In the genomic region with DNA sequence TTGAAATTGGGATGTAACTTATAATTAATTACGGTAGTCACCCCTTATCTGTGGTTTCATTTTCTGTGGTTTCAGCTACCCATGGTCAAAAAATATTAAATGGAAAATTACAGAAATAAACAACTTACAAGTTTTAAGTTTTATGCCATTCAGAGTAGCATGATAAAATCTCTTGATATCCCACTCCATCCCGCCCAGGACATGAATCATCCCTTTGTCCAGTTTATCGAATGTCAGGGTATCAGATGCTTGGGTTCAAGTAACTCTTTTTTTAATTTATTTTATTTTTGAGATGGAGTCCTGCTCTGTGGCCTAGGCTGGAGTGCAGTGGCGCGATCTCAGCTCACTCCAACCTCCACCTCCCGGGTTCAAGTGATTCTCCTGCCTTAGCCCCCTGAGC, we compare ENCODE assay signal across 29 cellular contexts. TPM values are rescaled to one million over a fixed set of nuclear protein-coding genes. Genes with fewer than 3 reads are reported as not detected.
A peak's percentile ranks its signal among the peaks of the same experiment; 100 is the strongest.
DNase-seq lines count a peak whose midpoint lies in the region; ATAC-seq and TF ChIP-seq lines count a peak whose summit lies in the region.
"Had no signal": no experiment of that assay in that cellular context is flagged by ENCODE, and none has a peak within 500 bp of the region (broad histone marks: within the 10 kb centered on the region; RNA-seq: fewer than 3 reads in every experiment).

No MANE protein-coding gene starts in this region.

- no peaks in the 10 kb centered on the region for H3K27me3 ChIP-seq in PC-3 (ENCODE audit: low read length)
- no peaks in the 10 kb centered on the region for H3K27me3 ChIP-seq in neural progenitor cell
- H3K27me3 ChIP-seq: cardiac muscle cell, stomach, thyroid gland had no signal

- no peak overlapping the region for H3K9ac ChIP-seq in PC-3 (ENCODE audit: low read length)
- H3K9ac ChIP-seq in neural progenitor cell: no peak overlapping the region

- TF ChIP-seq CTCF in C4-2B (conservative IDR thresholded peaks at IDR 0.05) (no peak), PC-3 (conservative IDR thresholded peaks at IDR 0.05; ENCODE audit: low read depth, low read length) (no peak), chondrocyte (IDR thresholded peaks at IDR 0.05) (no peak), neural progenitor cell (IDR thresholded peaks at IDR 0.05) (no peak)

- H3K27ac Mint-ChIP-seq in chondrocyte (ENCODE audit: unreplicated experiment): no peak overlapping the region
- H3K27ac Mint-ChIP-seq in neural progenitor cell: no peak overlapping the region
- H3K27ac Mint-ChIP-seq: activated CD8-positive, alpha-beta T cell treated with anti-CD3 and anti-CD28 coated beads, Interleukin-2, amount 10 ng/mL, durations not matched to agents 7 days and 5 days; activated naive CD4-positive, alpha-beta T cell treated with anti-CD3 and anti-CD28 coated beads, Interleukin-2, amount 50 U/mL, for 24 hours; activated T-helper 2 cell treated with anti-CD3 and anti-CD28 coated beads, Interferon-gamma antibody, Interleukin-2, Interleukin-4, amounts not matched to agents 10 μg/mL and 5 μg/mL and 100 μg/mL, durations not matched to agents 14 hours and 24 hours and 36 hours had no signal

- H3K36me3 Mint-ChIP-seq in chondrocyte (ENCODE audit: low read depth) (no peaks in the 10 kb centered on the region), neural progenitor cell (peaks cover 2% of the 10 kb centered on the region)
- H3K36me3 Mint-ChIP-seq: activated naive CD4-positive, alpha-beta T cell treated with anti-CD3 and anti-CD28 coated beads, Interleukin-2, amount 50 U/mL, for 24 hours had no signal

- CTCF ChIA-PET in PC-3 (lab: Charles Lee): no interaction called here

- DNase-seq in PC-3 (no peak), chondrocyte (ENCODE audit: low spot score) (peak; percentile 11), neural progenitor cell (ENCODE audit: low spot score) (no peak), T-helper 1 cell (no peak), NOMO-1 treated with DMSO at 0.1 percent for 48 hours (lab: John Stamatoyannopoulos, UW; ENCODE audit: unreplicated experiment) (no peak)
- DNase-seq in stimulated activated CD4-positive, alpha-beta T cell treated with anti-CD3 and anti-CD28 coated beads, Interleukin-2, amount 100 ng/mL, for 48 hours: no peak
- DNase-seq: activated CD4-positive, alpha-beta T cell treated with anti-CD3 and anti-CD28 coated beads for 4 hours; activated CD8-positive, alpha-beta T cell treated with anti-CD3 and anti-CD28 coated beads, Interleukin-2, amount 10 ng/mL, durations not matched to agents 7 days and 5 days; amygdala; effector CD8-positive, alpha-beta T cell; GOT3; NCI-H1930; NCI-H2171 treated with DMSO at 0.1 percent for 48 hours; NCI-H510A; stimulated activated CD4-positive, alpha-beta T cell treated with anti-CD3 and anti-CD28 coated beads, Interleukin-12 subunit alpha, Interleukin-12 subunit beta, amount 100 ng/mL, for 4 hours; stimulated activated CD4-positive, alpha-beta T cell treated with anti-CD3 and anti-CD28 coated beads, Interleukin-4, amount 100 ng/mL, for 1 hour; stomach; T-helper 2 cell; thyroid gland had no signal

- H3K9me3 Mint-ChIP-seq in chondrocyte (ENCODE audit: low read depth) (no peaks in the 10 kb centered on the region), neural progenitor cell (no peaks in the 10 kb centered on the region)
- H3K9me3 Mint-ChIP-seq: activated naive CD4-positive, alpha-beta T cell treated with anti-CD3 and anti-CD28 coated beads, Interleukin-2, amount 50 U/mL, for 24 hours; activated T-helper 2 cell treated with anti-CD3 and anti-CD28 coated beads, Interferon-gamma antibody, Interleukin-2, Interleukin-4, amounts not matched to agents 10 μg/mL and 5 μg/mL and 100 μg/mL, durations not matched to agents 14 hours and 24 hours and 36 hours had no signal

- no TSS peak for BruUV-seq in PC-3 (replicated peaks; lab: Mats Ljungman, UMichigan)

- H3K36me3 ChIP-seq in PC-3 (ENCODE audit: low read depth, low read length) (no peaks in the 10 kb centered on the region), neural progenitor cell (no peaks in the 10 kb centered on the region)
- H3K36me3 ChIP-seq: cardiac muscle cell, stomach, thyroid gland had no signal

- H3K4me2 ChIP-seq in PC-3 (ENCODE audit: low read length): peak overlapping the region; percentile 56
- no peak overlapping the region for H3K4me2 ChIP-seq in neural progenitor cell

- POLR2A ChIA-PET in PC-3 (lab: Charles Lee; ENCODE audit: unreplicated experiment): no interaction called here

- H2AFZ ChIP-seq in PC-3 (ENCODE audit: low read length): no peak overlapping the region
- no peak overlapping the region for H2AFZ ChIP-seq in neural progenitor cell (replicated peaks)

- peaks cover 35% of the 10 kb centered on the region for H3K4me1 ChIP-seq in PC-3 (ENCODE audit: insufficient read depth, low read length)
- H3K4me1 ChIP-seq in neural progenitor cell: peaks cover 58% of the 10 kb centered on the region

- H4K20me1 ChIP-seq in PC-3 (ENCODE audit: low read length) (peaks cover 5% of the 10 kb centered on the region; the same call in 1 of the 2 replicates), neural progenitor cell (ENCODE audit: low read depth) (peaks cover 55% of the 10 kb centered on the region)

- H3K4me3 ChIP-seq in PC-3 (ENCODE audit: low read length) (no peak overlapping the region), neural progenitor cell (no peak overlapping the region)
- H3K4me3 ChIP-seq: cardiac muscle cell, coronary artery, stomach, thyroid gland had no signal

- H3K9me2 ChIP-seq in PC-3 (replicated peaks; ENCODE audit: low read length): no peaks in the 10 kb centered on the region

- intact Hi-C loops in PC-3 (cut with micrococcal nuclease): no loop called here

- no peaks in the 10 kb centered on the region for H3K9me3 ChIP-seq in PC-3 (ENCODE audit: low read length)
- H3K9me3 ChIP-seq in neural progenitor cell (ENCODE audit: low read depth): no peaks in the 10 kb centered on the region
- H3K9me3 ChIP-seq: stomach, thyroid gland had no signal

- no peaks in the 10 kb centered on the region for H3K27me3 Mint-ChIP-seq in chondrocyte (ENCODE audit: low read depth)
- H3K27me3 Mint-ChIP-seq in neural progenitor cell (ENCODE audit: insufficient read depth, low read depth): peaks cover 2% of the 10 kb centered on the region
- H3K27me3 Mint-ChIP-seq: activated naive CD4-positive, alpha-beta T cell treated with anti-CD3 and anti-CD28 coated beads, Interleukin-2, amount 50 U/mL, for 24 hours; progenitor cell of endocrine pancreas had no signal

- ATAC-seq in PC-3 (no peak), GM21526 (IDR thresholded peaks at IDR 0.05; ENCODE audit: low FRiP score, unreplicated experiment) (no peak)
- ATAC-seq: activated CD8-positive, alpha-beta T cell treated with anti-CD3 and anti-CD28 coated beads, Interleukin-2, amount 10 ng/mL, durations not matched to agents 7 days and 5 days; left lobe of liver; Right ventricle myocardium inferior; sciatic nerve had no signal

- H3K79me2 ChIP-seq in PC-3 (ENCODE audit: low read length) (peaks cover 66% of the 10 kb centered on the region), neural progenitor cell (ENCODE audit: low read depth) (peaks cover 97% of the 10 kb centered on the region)

- H3K4me1 Mint-ChIP-seq in chondrocyte (ENCODE audit: low read depth) (peaks cover 54% of the 10 kb centered on the region), neural progenitor cell (peaks cover 66% of the 10 kb centered on the region)

- H3F3A ChIP-seq in PC-3 (ENCODE audit: low read length, unreplicated experiment) (no peaks in the 10 kb centered on the region), neural progenitor cell (ENCODE audit: low read depth) (peaks cover 60% of the 10 kb centered on the region)

- no peak overlapping the region for H3K4me3 Mint-ChIP-seq in chondrocyte (ENCODE audit: unreplicated experiment)
- H3K4me3 Mint-ChIP-seq in neural progenitor cell: no peak overlapping the region
- H3K4me3 Mint-ChIP-seq: activated CD8-positive, alpha-beta T cell treated with anti-CD3 and anti-CD28 coated beads, Interleukin-2, amount 10 ng/mL, durations not matched to agents 7 days and 5 days; activated naive CD4-positive, alpha-beta T cell treated with anti-CD3 and anti-CD28 coated beads, Interleukin-2, amount 50 U/mL, for 24 hours had no signal

- peak overlapping the region; percentile 74 for H3K27ac ChIP-seq in C4-2B
- H3K27ac ChIP-seq in PC-3 (ENCODE audit: low read length): no peak overlapping the region
- H3K27ac ChIP-seq in neural progenitor cell: peak overlapping the region; percentile 94
- H3K27ac ChIP-seq: coronary artery had no signal

RNA-seq across cellular contexts. Expression of gene PTK7, which starts 15.5 kb away (rescaled TPM):
- total RNA-seq in PC-3 (2014; rRNA removed): 48.1 and 69.1 TPM in 2 replicates
- 282 to 293 TPM (median 288 TPM) in 3 replicates for total RNA-seq in chondrocyte
- total RNA-seq in neural progenitor cell (ENCODE audit: low replicate concordance): 68.0 and 155 TPM in 2 replicates

RNA-seq across cellular contexts. Expression of gene KLC4, which starts 32.2 kb away (rescaled TPM):
- 17.5 and 18.5 TPM in 2 replicates for total RNA-seq in PC-3 (2014; rRNA removed)
- total RNA-seq in chondrocyte: 30.0 to 37.0 TPM (median 32.3 TPM) in 3 replicates
- 12.6 and 28.2 TPM in 2 replicates for total RNA-seq in neural progenitor cell (ENCODE audit: low replicate concordance)

RNA-seq across cellular contexts. Expression of gene MRPL2, which starts 32.4 kb away (rescaled TPM):
- total RNA-seq in PC-3 (2014; rRNA removed): 59.8 and 63.9 TPM in 2 replicates
- 42.6 to 46.6 TPM (median 42.9 TPM) in 3 replicates for total RNA-seq in chondrocyte
- 20.7 and 31.7 TPM in 2 replicates for total RNA-seq in neural progenitor cell (ENCODE audit: low replicate concordance)

RNA-seq across cellular contexts. Expression of gene CUL7, which starts 37.9 kb away (rescaled TPM):
- total RNA-seq in PC-3 (2014; rRNA removed): 17.5 and 18.6 TPM in 2 replicates
- 53.6 to 64.8 TPM (median 54.3 TPM) in 3 replicates for total RNA-seq in chondrocyte
- total RNA-seq in neural progenitor cell (ENCODE audit: low replicate concordance): 23.1 and 43.7 TPM in 2 replicates
